1 cellular context compared by ENCODE assay signal in genomic region chr6:138267971-138268895, GRCh38.
TF ChIP-seq lines count a peak whose summit lies in the region.

No MANE protein-coding gene starts in this region.

TF ChIP-seq in HepG2, 621 proteins besides CTCF, POLR2A, EP300 and RAD21 (continued from another document and continues in another):
- TF ChIP-seq NFAT5 (CRISPR knock-in tag; IDR thresholded peaks at IDR 0.05) (no peak), ZNF253 (CRISPR knock-in tag; IDR thresholded peaks at IDR 0.05; ENCODE audit: borderline replicate concordance) (no peak), CCDC6 (CRISPR knock-in tag; IDR thresholded peaks at IDR 0.05) (no peak), ZNF879 (CRISPR knock-in tag; IDR thresholded peaks at IDR 0.05) (no peak), ZFP36L2 (CRISPR knock-in tag; IDR thresholded peaks at IDR 0.05) (no peak), PHF21A (CRISPR knock-in tag; IDR thresholded peaks at IDR 0.05) (0 out of 2 replicates have a peak, but pooled peaks have one; percentile 35), IKZF4 (CRISPR knock-in tag; IDR thresholded peaks at IDR 0.05; ENCODE audit: borderline replicate concordance, low read depth, not compliant biosample characterization) (no peak), PPARG (CRISPR knock-in tag; conservative IDR thresholded peaks at IDR 0.05) (0 out of 2 replicates have a peak, but pooled peaks have one; percentile 8), MTA3 (CRISPR knock-in tag; IDR thresholded peaks at IDR 0.05) (no peak), TOE1 (CRISPR knock-in tag; IDR thresholded peaks at IDR 0.05) (0 out of 2 replicates have a peak, but pooled peaks have one; percentile 67), TCF7 (IDR thresholded peaks at IDR 0.05; ENCODE audit: low read depth) (peak; percentile 14; the same call in 1 of the 2 replicates), KIAA2018 (CRISPR knock-in tag; IDR thresholded peaks at IDR 0.05; ENCODE audit: borderline replicate concordance) (no peak), TEAD3 (CRISPR knock-in tag; optimal IDR thresholded peaks at IDR 0.05; ENCODE audit: borderline replicate concordance) (peak; percentile 24), ZNF317 (CRISPR knock-in tag; IDR thresholded peaks at IDR 0.05) (no peak), ZBTB25 (CRISPR knock-in tag; IDR thresholded peaks at IDR 0.05) (0 out of 2 replicates have a peak, but pooled peaks have one; percentile 21), DMAP1 (CRISPR knock-in tag; IDR thresholded peaks at IDR 0.05) (no peak), RARA (CRISPR knock-in tag; IDR thresholded peaks at IDR 0.05) (peak; percentile 15; the same call in 1 of the 2 replicates), BCL3 (CRISPR knock-in tag; IDR thresholded peaks at IDR 0.05) (no peak), ZNF281 (CRISPR knock-in tag; IDR thresholded peaks at IDR 0.05; ENCODE audit: borderline replicate concordance) (no peak), IRF1 (CRISPR knock-in tag; IDR thresholded peaks at IDR 0.05; ENCODE audit: low read depth) (no peak), ZEB1 (IDR thresholded peaks at IDR 0.05; ENCODE audit: insufficient replicate concordance, low read depth) (no peak), TBL1XR1 (IDR thresholded peaks at IDR 0.05; ENCODE audit: borderline replicate concordance, low read length, partially characterized antibody) (no peak), KDM2A (CRISPR knock-in tag; IDR thresholded peaks at IDR 0.05; ENCODE audit: borderline replicate concordance, low read depth) (no peak), ATF2 (CRISPR knock-in tag; IDR thresholded peaks at IDR 0.05) (no peak), JUND (CRISPR knock-in tag; IDR thresholded peaks at IDR 0.05) (no peak), ZIK1 (CRISPR knock-in tag; IDR thresholded peaks at IDR 0.05; ENCODE audit: borderline replicate concordance, low read depth) (no peak), SRF (IDR thresholded peaks at IDR 0.05; ENCODE audit: low read depth, low read length) (no peak), SOX5 (CRISPR knock-in tag; IDR thresholded peaks at IDR 0.05; ENCODE audit: borderline replicate concordance) (peak; percentile 36; the same call in 1 of the 2 replicates), SOX6 (IDR thresholded peaks at IDR 0.05) (no peak), SOX6 (CRISPR knock-in tag; IDR thresholded peaks at IDR 0.05) (0 out of 2 replicates have a peak, but pooled peaks have one; percentile 15), ZNF703 (CRISPR knock-in tag; IDR thresholded peaks at IDR 0.05; ENCODE audit: borderline replicate concordance) (no peak), KAT7 (CRISPR knock-in tag; IDR thresholded peaks at IDR 0.05; ENCODE audit: borderline replicate concordance) (no peak), ZNF282 (IDR thresholded peaks at IDR 0.05; ENCODE audit: partially characterized antibody) (no peak), ZNF569 (CRISPR knock-in tag; IDR thresholded peaks at IDR 0.05; ENCODE audit: borderline replicate concordance) (no peak), ZGPAT (CRISPR knock-in tag; IDR thresholded peaks at IDR 0.05) (peak; percentile 37; the same call in 1 of the 2 replicates)
